In genomic region chr10:127897177-127897576, GRCh38 we compare ENCODE assay signal across 11 cellular contexts. TPM values are rescaled to one million over a fixed set of nuclear protein-coding genes. Genes with fewer than 3 reads are reported as not detected.
"Had no signal": no experiment of that assay in that cellular context is flagged by ENCODE, and none has a peak within 500 bp of the region (broad histone marks: within the 10 kb centered on the region; RNA-seq: fewer than 3 reads in every experiment).

No MANE protein-coding gene starts in this region.

- H3K27ac ChIP-seq: GM23248 had no signal

- H3K4me3 Mint-ChIP-seq: GM23338, H9, HFFc6 had no signal

- ATAC-seq: GM23338, HCT116 had no signal

- H3K4me1 Mint-ChIP-seq: GM23338, H9 had no signal

- H3K27ac Mint-ChIP-seq: GM23338, H9, HFFc6 had no signal

- H3K36me3 ChIP-seq: HAP-1 had no signal

- DNase-seq: GM23248, GOT3, H9, HCEC 1CT, HFFc6 had no signal

- H3K9me3 ChIP-seq: HAP-1 had no signal

- FAIRE-seq: H1, H54 had no signal

- H3K4me1 ChIP-seq: HAP-1 had no signal

- H3K4me3 ChIP-seq: GM23248, GM23338, HAP-1 had no signal

RNA-seq across cellular contexts. Expression of gene CLRN3, which starts 4.4 kb away (rescaled TPM):
- total RNA-seq: GM23248, GM23338, H1, H7, H9, HFFc6 had no signal
